ENCODE assay signal across 8 cellular contexts in genomic region chr21:5107637-5108036, GRCh38.
DNase-seq lines count a peak whose midpoint lies in the region; ATAC-seq, FAIRE-seq and TF ChIP-seq lines count a peak whose summit lies in the region.
"Not testable (repeated sequence)": the region's sequence is repeated elsewhere in the genome, so short reads cannot be mapped to it uniquely, and the experiment has no call there.

No MANE protein-coding gene starts in this region.

- intact Hi-C loops in activated B cell treated with CpG ODN at 0.5 μM for 24 hours (cut with micrococcal nuclease); GM12878 (cut with micrococcal nuclease; ENCODE audit: unreplicated experiment); heart left ventricle (cut with DNase I); left lung (cut with DNase I): not testable (repeated sequence)

- not testable (repeated sequence) for H3K4me3 ChIP-seq in CD4-positive, CD25-positive, alpha-beta regulatory T cell (ENCODE audit: low read depth, low read length); GM12878; heart left ventricle; left lung

- TF ChIP-seq EP300 in GM12878 (IDR thresholded peaks at IDR 0.05; ENCODE audit: borderline replicate concordance in 1 of 2, control insufficient read depth in 1 of 2, low read depth in 2 of 2, low read length in 2 of 2): not testable (repeated sequence)

- H3K9ac ChIP-seq in GM12878 (ENCODE audit: control insufficient read depth, insufficient read depth, low read length): not testable (repeated sequence)

- WGBS in GM12878 (ENCODE audit: insufficient coverage, insufficient replicate concordance, low lambda C conversion rate, missing lambda C conversion rate): no CpG with 5 or more reads among the region's 20 CpGs
- no CpG with 5 or more reads among the region's 20 CpGs for whole genome bisulfite sequencing in heart left ventricle, 4 donors

- H3K36me3 Mint-ChIP-seq in CD4-positive, CD25-positive, alpha-beta regulatory T cell; activated B cell treated with CpG ODN at 0.5 μM for 24 hours (ENCODE audit: low read depth); activated T-cell treated with anti-CD3 and anti-CD28 coated beads, Interleukin-2, amount 50 U/mL, for 72 hours (ENCODE audit: insufficient read depth in 2 of 2); naive B cell; stimulated activated memory B cell treated with anti-CD40 and anti-IgM and Interleukin-4, amounts not matched to agents 10 μg/mL and 1 μg/mL and 100 μg/mL, for 72 hours: not testable (repeated sequence)

- H3K4me2 ChIP-seq in GM12878 (ENCODE audit: control insufficient read depth, insufficient read depth): not testable (repeated sequence)

- H3K27ac Mint-ChIP-seq in CD4-positive, CD25-positive, alpha-beta regulatory T cell; activated B cell treated with CpG ODN at 0.5 μM for 24 hours; activated T-cell treated with anti-CD3 and anti-CD28 coated beads, Interleukin-2, amount 50 U/mL, for 72 hours: not testable (repeated sequence)
- peak overlapping the region in 2 of 6 donors; percentile 92 for H3K27ac Mint-ChIP-seq in naive B cell
- H3K27ac Mint-ChIP-seq in stimulated activated memory B cell treated with anti-CD40 and anti-IgM and Interleukin-4, amounts not matched to agents 10 μg/mL and 1 μg/mL and 100 μg/mL, for 72 hours: peak overlapping the region; percentile 78

- not testable (repeated sequence) for DNase-seq in CD4-positive, CD25-positive, alpha-beta regulatory T cell; activated B cell treated with CpG ODN at 0.5 μM for 24 hours; activated T-cell treated with anti-CD3 and anti-CD28 coated beads, Interleukin-2, amount 50 U/mL, for 72 hours; GM12878 (ENCODE audit: low read depth, low spot score); heart left ventricle; left lung; naive B cell

- not testable (repeated sequence) for H3K27me3 ChIP-seq in CD4-positive, CD25-positive, alpha-beta regulatory T cell (ENCODE audit: control insufficient read depth, insufficient read depth, low read length); GM12878 (replicated peaks in 1 of 2; ENCODE audit: control insufficient read depth in 2 of 2, insufficient read depth in 2 of 2, low read length in 1 of 2); heart left ventricle; left lung

- CTCF ChIA-PET in activated B cell treated with CpG ODN at 0.5 μM for 24 hours (lab: Charles Lee); GM12878 (lab: Yijun Ruan, JAX): not testable (repeated sequence)

- not testable (repeated sequence) for H3K27ac ChIP-seq in CD4-positive, CD25-positive, alpha-beta regulatory T cell (ENCODE audit: insufficient read depth, low read length, poor library complexity, severe bottlenecking); GM12878 (ENCODE audit: control insufficient read depth, insufficient read depth); heart left ventricle; left lung

- BruUV-seq in GM12878 (replicated peaks; lab: Mats Ljungman, UMichigan): not testable (repeated sequence)

- not testable (repeated sequence) for FAIRE-seq in GM12878 (lab: Jason Lieb, UNC)

- H3K4me3 Mint-ChIP-seq in CD4-positive, CD25-positive, alpha-beta regulatory T cell; activated B cell treated with CpG ODN at 0.5 μM for 24 hours; naive B cell; stimulated activated memory B cell treated with anti-CD40 and anti-IgM and Interleukin-4, amounts not matched to agents 10 μg/mL and 1 μg/mL and 100 μg/mL, for 72 hours: not testable (repeated sequence)
- peak overlapping the region in 1 of 2 donors; percentile 71 for H3K4me3 Mint-ChIP-seq in activated T-cell treated with anti-CD3 and anti-CD28 coated beads, Interleukin-2, amount 50 U/mL, for 72 hours

- H3K4me1 ChIP-seq in CD4-positive, CD25-positive, alpha-beta regulatory T cell (ENCODE audit: control insufficient read depth, insufficient read depth, low read length, poor library complexity, severe bottlenecking); GM12878 (ENCODE audit: control insufficient read depth, insufficient read depth, low read length); heart left ventricle; left lung: not testable (repeated sequence)

- H3K4me1 Mint-ChIP-seq in CD4-positive, CD25-positive, alpha-beta regulatory T cell; activated T-cell treated with anti-CD3 and anti-CD28 coated beads, Interleukin-2, amount 50 U/mL, for 72 hours (ENCODE audit: low read depth): not testable (repeated sequence)
- H3K4me1 Mint-ChIP-seq in activated B cell treated with CpG ODN at 0.5 μM for 24 hours (peaks cover 12% of the 10 kb centered on the region), naive B cell (peaks cover 0 to 11% (median 5%) of the 10 kb centered on the region in 3 donors)
- H3K4me1 Mint-ChIP-seq in stimulated activated memory B cell treated with anti-CD40 and anti-IgM and Interleukin-4, amounts not matched to agents 10 μg/mL and 1 μg/mL and 100 μg/mL, for 72 hours: peaks cover 13% of the 10 kb centered on the region

- not testable (repeated sequence) for TF ChIP-seq POLR2A in GM12878 (IDR thresholded peaks at IDR 0.05; ENCODE audit: low read depth, low read length); heart left ventricle (IDR thresholded peaks at IDR 0.05)

- not testable (repeated sequence) for H3K79me2 ChIP-seq in GM12878 (ENCODE audit: control insufficient read depth, insufficient read depth, low read length)

- not testable (repeated sequence) for H3K9me3 Mint-ChIP-seq in CD4-positive, CD25-positive, alpha-beta regulatory T cell; activated B cell treated with CpG ODN at 0.5 μM for 24 hours; activated T-cell treated with anti-CD3 and anti-CD28 coated beads, Interleukin-2, amount 50 U/mL, for 72 hours; naive B cell; stimulated activated memory B cell treated with anti-CD40 and anti-IgM and Interleukin-4, amounts not matched to agents 10 μg/mL and 1 μg/mL and 100 μg/mL, for 72 hours

- H3K36me3 ChIP-seq in CD4-positive, CD25-positive, alpha-beta regulatory T cell (ENCODE audit: control insufficient read depth, insufficient read depth, low read length); GM12878 (ENCODE audit: control insufficient read depth in 2 of 2, insufficient read depth in 2 of 2, low read length in 1 of 2); heart left ventricle; left lung: not testable (repeated sequence)

- H4K20me1 ChIP-seq in GM12878 (ENCODE audit: control insufficient read depth, insufficient read depth): not testable (repeated sequence)

- in situ Hi-C loops in GM12878 (cut with MboI): not testable (repeated sequence)

- not testable (repeated sequence) for TF ChIP-seq RAD21 in GM12878 (IDR thresholded peaks at IDR 0.05; ENCODE audit: insufficient read depth, low read depth, low read length)

- H2AFZ ChIP-seq in GM12878 (ENCODE audit: control insufficient read depth, low read depth, low read length): not testable (repeated sequence)

- TF ChIP-seq CTCF in activated B cell treated with CpG ODN at 0.5 μM for 24 hours (IDR thresholded peaks at IDR 0.05); GM12878 (IDR thresholded peaks at IDR 0.05 in 2 of 3, conservative IDR thresholded peaks at IDR 0.05 in 1 of 3; ENCODE audit: control insufficient read depth in 2 of 3, extremely low read depth in 1 of 3, insufficient read depth in 1 of 3, low read depth in 3 of 3, low read length in 3 of 3); heart left ventricle (IDR thresholded peaks at IDR 0.05); left lung (IDR thresholded peaks at IDR 0.05): not testable (repeated sequence)

- POLR2A ChIA-PET in activated B cell treated with CpG ODN at 0.5 μM for 24 hours (lab: Charles Lee); GM12878 (lab: Charles Lee): not testable (repeated sequence)

- RAD21 ChIA-PET in GM12878 (lab: Charles Lee; ENCODE audit: unreplicated experiment): not testable (repeated sequence)

- H3K27me3 Mint-ChIP-seq in CD4-positive, CD25-positive, alpha-beta regulatory T cell; activated B cell treated with CpG ODN at 0.5 μM for 24 hours; activated T-cell treated with anti-CD3 and anti-CD28 coated beads, Interleukin-2, amount 50 U/mL, for 72 hours (ENCODE audit: low read depth); naive B cell; stimulated activated memory B cell treated with anti-CD40 and anti-IgM and Interleukin-4, amounts not matched to agents 10 μg/mL and 1 μg/mL and 100 μg/mL, for 72 hours: not testable (repeated sequence)

- not testable (repeated sequence) for H3K9me3 ChIP-seq in CD4-positive, CD25-positive, alpha-beta regulatory T cell (ENCODE audit: control insufficient read depth in 2 of 2, low read length in 2 of 2); GM12878 (replicated peaks; ENCODE audit: control insufficient read depth, insufficient read depth, low read length); heart left ventricle; left lung

- ATAC-seq in CD4-positive, CD25-positive, alpha-beta regulatory T cell (ENCODE audit: low read depth in 2 of 2): peak; percentile 12 to 16
- ATAC-seq in activated B cell treated with CpG ODN at 0.5 μM for 24 hours (ENCODE audit: low read depth) (peak; percentile 11), GM12878 (peak; percentile 5; the same call in 2 of the 3 replicates), heart left ventricle (peak in 3 of 4 donors; percentile 22 to 44 (median 23)), left lung (peak; percentile 39), naive B cell (ENCODE audit: low read depth in 2 of 2) (peak; percentile 25 to 33)
- ATAC-seq in activated T-cell treated with anti-CD3 and anti-CD28 coated beads, Interleukin-2, amount 50 U/mL, for 72 hours (replicated peaks in 1 of 2): peak; percentile 25 to 30
- ATAC-seq in stimulated activated memory B cell treated with anti-CD40 and anti-IgM and Interleukin-4, amounts not matched to agents 10 μg/mL and 1 μg/mL and 100 μg/mL, for 72 hours: peak; percentile 49

- SMC1A ChIA-PET in GM12878 (lab: Charles Lee; ENCODE audit: uncharacterized antibody, unreplicated experiment): not testable (repeated sequence)
